Comparison of ENCODE assay signal across 28 cellular contexts in the genomic region with DNA sequence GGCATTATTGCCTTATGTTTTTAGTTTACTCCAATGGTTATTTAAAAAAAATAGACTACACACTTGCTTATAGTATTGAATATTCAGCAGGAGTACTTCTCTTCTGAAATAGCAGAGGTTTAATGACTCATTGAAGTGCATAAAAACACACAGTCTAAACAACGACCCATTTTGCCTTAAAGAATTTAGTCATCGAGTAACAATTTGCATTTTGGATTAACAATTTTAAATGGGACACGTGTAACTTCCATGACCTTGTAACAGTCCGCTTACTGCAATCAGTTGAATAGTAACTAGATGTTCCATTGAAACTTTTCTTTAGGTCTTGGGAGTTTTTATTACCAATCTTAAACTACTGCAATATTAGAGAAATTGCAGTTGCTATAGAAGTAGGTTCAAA. TPM values are rescaled to one million over a fixed set of nuclear protein-coding genes. Genes with fewer than 3 reads are reported as not detected.
DNase-seq lines count a peak whose midpoint lies in the region; ATAC-seq and TF ChIP-seq lines count a peak whose summit lies in the region.
"Had no signal": no experiment of that assay in that cellular context is flagged by ENCODE, and none has a peak within 500 bp of the region (broad histone marks: within the 10 kb centered on the region; RNA-seq: fewer than 3 reads in every experiment).

No MANE protein-coding gene starts in this region.

- H3K4me3 ChIP-seq in PC-3 (ENCODE audit: low read length): peak overlapping the region; percentile 25; the same call in 1 of the 2 replicates
- no peak overlapping the region for H3K4me3 ChIP-seq in fibroblast of lung (replicated peaks in 1 of 4; ENCODE audit: control extremely low read depth in 1 of 4, insufficient read depth in 1 of 4, low read depth in 3 of 4, low read length in 4 of 4)
- H3K4me3 ChIP-seq in testis: no peak overlapping the region
- H3K4me3 ChIP-seq: BLaER1, HAP-1, Peyer's patch, tibial artery had no signal

- H3K79me2 ChIP-seq in PC-3 (ENCODE audit: low read length): peaks cover 89% of the 10 kb centered on the region
- peaks cover 19% of the 10 kb centered on the region for H3K79me2 ChIP-seq in fibroblast of lung (ENCODE audit: control insufficient read depth, insufficient read depth, low read length)

- no peaks in the 10 kb centered on the region for H3F3A ChIP-seq in PC-3 (ENCODE audit: low read length, unreplicated experiment)

- POLR2A ChIA-PET in PC-3 (lab: Charles Lee; ENCODE audit: unreplicated experiment): no interaction called here

- intact Hi-C loops in PC-3 (cut with micrococcal nuclease) (loop anchor here (1.0 to 2.0 kb wide), 2 partner anchors 16 to 264 kb away; no protein-coding TSS in a partner anchor), testis (cut with DNase I; ENCODE audit: low total_unique reads) (no loop called here)

- TF ChIP-seq POLR2A in testis (IDR thresholded peaks at IDR 0.05): no peak

- no peaks in the 10 kb centered on the region for H3K9me2 ChIP-seq in PC-3 (replicated peaks; ENCODE audit: low read length)

- CTCF ChIA-PET in PC-3 (lab: Charles Lee): no interaction called here

- H3K4me1 ChIP-seq in PC-3 (ENCODE audit: insufficient read depth, low read length) (peaks cover 61% of the 10 kb centered on the region), fibroblast of lung (ENCODE audit: control insufficient read depth, extremely low read depth, insufficient read depth, low read length) (no peaks in the 10 kb centered on the region), testis (no peaks in the 10 kb centered on the region)
- H3K4me1 ChIP-seq: BLaER1, Peyer's patch, tibial artery had no signal

- H3K36me3 ChIP-seq in PC-3 (ENCODE audit: low read depth, low read length) (no peaks in the 10 kb centered on the region), fibroblast of lung (ENCODE audit: control insufficient read depth, insufficient read depth, low read length) (no peaks in the 10 kb centered on the region), testis (ENCODE audit: low read depth, missing control alignments) (no peaks in the 10 kb centered on the region)
- H3K36me3 ChIP-seq: BLaER1, HAP-1, Peyer's patch, tibial artery had no signal

- TF ChIP-seq CTCF in PC-3 (conservative IDR thresholded peaks at IDR 0.05; ENCODE audit: low read depth, low read length): no peak
- TF ChIP-seq CTCF in fibroblast of lung (conservative IDR thresholded peaks at IDR 0.05 in 1 of 2, IDR thresholded peaks at IDR 0.05 in 1 of 2; ENCODE audit: low read depth in 1 of 2, low read length in 2 of 2): no peak
- TF ChIP-seq CTCF in testis (IDR thresholded peaks at IDR 0.05): no peak

- H3K9me3 ChIP-seq in PC-3 (ENCODE audit: low read length) (no peaks in the 10 kb centered on the region), fibroblast of lung (ENCODE audit: control insufficient read depth, insufficient read depth, low read depth, low read length) (no peaks in the 10 kb centered on the region), testis (no peaks in the 10 kb centered on the region)
- H3K9me3 ChIP-seq: BLaER1, HAP-1, Peyer's patch, tibial artery had no signal

- H3K4me2 ChIP-seq in PC-3 (ENCODE audit: low read length) (peak overlapping the region; percentile 63), fibroblast of lung (ENCODE audit: extremely low read depth, insufficient read depth, low read length) (no peak overlapping the region)
- H3K4me2 ChIP-seq: BLaER1 had no signal

- H3K27ac ChIP-seq in PC-3 (ENCODE audit: low read length): peak overlapping the region; percentile 57
- H3K27ac ChIP-seq in fibroblast of lung (ENCODE audit: insufficient read depth, low read length): no peak overlapping the region
- no peak overlapping the region for H3K27ac ChIP-seq in testis
- H3K27ac ChIP-seq: BLaER1, Peyer's patch, tibial artery had no signal

- DNase-seq in EL: peak; percentile 82
- peak; percentile 77 for DNase-seq in PC-3
- DNase-seq in fibroblast of lung (ENCODE audit: low read depth in 2 of 2): peak; percentile 76 to 82
- peak; percentile 97 for DNase-seq in renal cortical epithelial cell (ENCODE audit: low read depth)
- DNase-seq in testis: no peak
- DNase-seq in ureter (ENCODE audit: low spot score): no peak
- DNase-seq: ACHN; activated CD4-positive, alpha-beta T cell treated with anti-CD3 and anti-CD28 coated beads, Interleukin-2, amount 50 U/mL, for 4 hours; activated CD8-positive, alpha-beta memory T cell treated with anti-CD3 and anti-CD28 coated beads, Interleukin-2, amount 50 U/mL, for 4 hours; DMS53; GF-D8; hypothalamus; natural killer cell; NCI-H1694; NCI-H524 treated with DMSO at 0.1 percent for 48 hours; Peyer's patch; SIG-M5; small intestine; stimulated activated CD4-positive, alpha-beta T cell treated with anti-CD3 and anti-CD28 coated beads, Interleukin-1b, Interleukin-23, amount 100 ng/mL, for 48 hours; stimulated activated CD8-positive, alpha-beta memory T cell treated with anti-CD3 and anti-CD28 coated beads, Interleukin-4, amount 100 ng/mL, for 48 hours; stimulated activated naive CD8-positive, alpha-beta T cell treated with anti-CD3 and anti-CD28 coated beads, Interleukin-15, amount 100 ng/mL, for 72 hours; T-cell; tibial artery had no signal

- H3K9ac ChIP-seq in PC-3 (ENCODE audit: low read length): no peak overlapping the region
- H3K9ac ChIP-seq in fibroblast of lung (ENCODE audit: insufficient read depth, low read length): no peak overlapping the region
- H3K9ac ChIP-seq: BLaER1 had no signal

- no peaks in the 10 kb centered on the region for H3K27me3 ChIP-seq in PC-3 (ENCODE audit: low read length)
- H3K27me3 ChIP-seq in fibroblast of lung (ENCODE audit: control insufficient read depth, insufficient read depth, low read length): no peaks in the 10 kb centered on the region
- H3K27me3 ChIP-seq in testis: no peaks in the 10 kb centered on the region
- H3K27me3 ChIP-seq: BLaER1, Peyer's patch, tibial artery had no signal

- 36 to 51% methylated on average over 4 of the region's 4 CpGs for WGBS in testis, 2 donors

- H4K20me1 ChIP-seq in PC-3 (ENCODE audit: low read length) (no peaks in the 10 kb centered on the region), fibroblast of lung (ENCODE audit: control insufficient read depth, extremely low read depth, insufficient read depth, low read length) (no peaks in the 10 kb centered on the region)
- H4K20me1 ChIP-seq: BLaER1 had no signal

- BruUV-seq in PC-3 (replicated peaks; lab: Mats Ljungman, UMichigan): no TSS peak

- ATAC-seq in PC-3 (peak; percentile 57), HG02798 (IDR thresholded peaks at IDR 0.05; ENCODE audit: poor library complexity, unreplicated experiment) (no peak)
- ATAC-seq: esophagus mucosa; natural killer cell; stimulated activated naive CD8-positive, alpha-beta T cell treated with anti-CD3 and anti-CD28 coated beads, Interleukin-15, amount 100 ng/mL, for 72 hours; T-cell had no signal

- peak overlapping the region; percentile 37 for H2AFZ ChIP-seq in PC-3 (ENCODE audit: low read length)
- H2AFZ ChIP-seq in fibroblast of lung (ENCODE audit: low read length): no peak overlapping the region

RNA-seq across cellular contexts. Expression of gene TRHDE, which starts 9.0 kb away (rescaled TPM):
- total RNA-seq in PC-3 (2014; rRNA removed) (16.5 and 17.7 TPM in 2 replicates), fibroblast of lung (5.9 and 7.3 TPM in 2 replicates), renal cortical epithelial cell (17.5 and 30.6 TPM in 2 replicates), testis (1 to 10 TPM; 2.8 to 8.5 TPM), ureter (12.1 TPM)
- polyA plus RNA-seq in fibroblast of lung (8.8 and 17.6 TPM in 2 replicates), testis (ENCODE audit: insufficient read depth, low read depth, low replicate concordance) (3.9 TPM)
- 7.1 and 7.7 TPM in 2 replicates for polyA plus RNA-seq in fibroblast of lung (2012)
- polyA minus RNA-seq in fibroblast of lung (ENCODE audit: low replicate concordance): 5.3 and 12.8 TPM in 2 replicates
- total RNA-seq: LHCN-M2 had no signal

Comparison
In these comparisons a context has a peak if more than half of its experiments do, and no peak if none do; other contexts are left out.
1. DNase-seq: peak in EL (single experiment), PC-3 (single experiment), fibroblast of lung (2 of 2) and renal cortical epithelial cell (single experiment); none in testis (single experiment) and ureter (single experiment).